1 cellular context compared by ENCODE assay signal in the genomic region with DNA sequence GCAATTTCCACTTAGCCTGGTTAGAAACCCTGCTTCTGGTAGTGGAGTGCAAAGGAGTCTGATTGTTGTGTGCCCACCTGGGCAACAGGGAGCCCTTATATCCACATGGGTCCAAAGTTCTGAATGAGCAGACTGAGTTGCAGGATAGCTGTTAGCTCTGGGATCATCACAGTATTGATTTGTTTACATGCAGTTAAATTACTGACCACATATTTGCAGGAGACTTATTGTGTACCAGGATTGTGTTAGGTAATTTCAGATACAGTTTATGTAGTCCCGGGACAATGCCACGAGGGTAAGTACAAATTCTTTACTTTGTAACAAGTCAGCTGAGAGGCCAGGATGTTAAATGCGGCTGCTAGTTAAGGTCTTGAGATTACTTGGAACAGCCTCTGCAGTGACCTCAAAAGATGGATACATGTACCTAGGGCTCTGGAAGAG.
TF ChIP-seq lines count a peak whose summit lies in the region.

No MANE protein-coding gene starts in this region.

TF ChIP-seq in HepG2, 621 proteins besides CTCF, POLR2A, EP300 and RAD21 (continued from another document):
- TF ChIP-seq, protein P1, sequence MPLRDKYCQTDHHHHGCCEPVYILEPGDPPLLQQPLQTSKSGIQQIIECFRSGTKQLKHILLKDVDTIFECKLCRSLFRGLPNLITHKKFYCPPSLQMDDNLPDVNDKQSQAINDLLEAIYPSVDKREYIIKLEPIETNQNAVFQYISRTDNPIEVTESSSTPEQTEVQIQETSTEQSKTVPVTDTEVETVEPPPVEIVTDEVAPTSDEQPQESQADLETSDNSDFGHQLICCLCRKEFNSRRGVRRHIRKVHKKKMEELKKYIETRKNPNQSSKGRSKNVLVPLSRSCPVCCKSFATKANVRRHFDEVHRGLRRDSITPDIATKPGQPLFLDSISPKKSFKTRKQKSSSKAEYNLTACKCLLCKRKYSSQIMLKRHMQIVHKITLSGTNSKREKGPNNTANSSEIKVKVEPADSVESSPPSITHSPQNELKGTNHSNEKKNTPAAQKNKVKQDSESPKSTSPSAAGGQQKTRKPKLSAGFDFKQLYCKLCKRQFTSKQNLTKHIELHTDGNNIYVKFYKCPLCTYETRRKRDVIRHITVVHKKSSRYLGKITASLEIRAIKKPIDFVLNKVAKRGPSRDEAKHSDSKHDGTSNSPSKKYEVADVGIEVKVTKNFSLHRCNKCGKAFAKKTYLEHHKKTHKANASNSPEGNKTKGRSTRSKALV (CRISPR knock-in tag; IDR thresholded peaks at IDR 0.05) = peak; percentile 45; the same call in 1 of the 2 replicates
- 0 out of 2 replicates have a peak, but pooled peaks have one; percentile 10 for TF ChIP-seq STAG1 (CRISPR knock-in tag; IDR thresholded peaks at IDR 0.05)
- TF ChIP-seq TAF15 (IDR thresholded peaks at IDR 0.05; ENCODE audit: low read depth, low read length, poor library complexity, severe bottlenecking) = no peak
- no peak for TF ChIP-seq ZNF496 (CRISPR knock-in tag; IDR thresholded peaks at IDR 0.05; ENCODE audit: insufficient replicate concordance)
- TF ChIP-seq ZBTB34 (CRISPR knock-in tag; IDR thresholded peaks at IDR 0.05) = no peak
- no peak for TF ChIP-seq ZC3H4 (CRISPR knock-in tag; IDR thresholded peaks at IDR 0.05; ENCODE audit: borderline replicate concordance)
- TF ChIP-seq ZKSCAN8 (CRISPR knock-in tag; IDR thresholded peaks at IDR 0.05; ENCODE audit: borderline replicate concordance) = peak; percentile 71; the same call in 1 of the 2 replicates
- peak; percentile 59 for TF ChIP-seq POGZ (CRISPR knock-in tag; IDR thresholded peaks at IDR 0.05)
- TF ChIP-seq ASH2L (IDR thresholded peaks at IDR 0.05; ENCODE audit: insufficient read length, low read depth, low read length) = peak; percentile 51
- no peak for TF ChIP-seq BCL3 (CRISPR knock-in tag; IDR thresholded peaks at IDR 0.05)
- peak; percentile 67; the same call in 1 of the 2 replicates for TF ChIP-seq MTF1 (CRISPR knock-in tag; IDR thresholded peaks at IDR 0.05)
- no peak for TF ChIP-seq ZFP36L1 (CRISPR knock-in tag; IDR thresholded peaks at IDR 0.05)
- no peak for TF ChIP-seq KDM5A (IDR thresholded peaks at IDR 0.05; ENCODE audit: borderline replicate concordance, low read length)
- TF ChIP-seq ZNF609 (CRISPR knock-in tag; IDR thresholded peaks at IDR 0.05; ENCODE audit: borderline replicate concordance) = peak; percentile 97
- TF ChIP-seq, protein P2, sequence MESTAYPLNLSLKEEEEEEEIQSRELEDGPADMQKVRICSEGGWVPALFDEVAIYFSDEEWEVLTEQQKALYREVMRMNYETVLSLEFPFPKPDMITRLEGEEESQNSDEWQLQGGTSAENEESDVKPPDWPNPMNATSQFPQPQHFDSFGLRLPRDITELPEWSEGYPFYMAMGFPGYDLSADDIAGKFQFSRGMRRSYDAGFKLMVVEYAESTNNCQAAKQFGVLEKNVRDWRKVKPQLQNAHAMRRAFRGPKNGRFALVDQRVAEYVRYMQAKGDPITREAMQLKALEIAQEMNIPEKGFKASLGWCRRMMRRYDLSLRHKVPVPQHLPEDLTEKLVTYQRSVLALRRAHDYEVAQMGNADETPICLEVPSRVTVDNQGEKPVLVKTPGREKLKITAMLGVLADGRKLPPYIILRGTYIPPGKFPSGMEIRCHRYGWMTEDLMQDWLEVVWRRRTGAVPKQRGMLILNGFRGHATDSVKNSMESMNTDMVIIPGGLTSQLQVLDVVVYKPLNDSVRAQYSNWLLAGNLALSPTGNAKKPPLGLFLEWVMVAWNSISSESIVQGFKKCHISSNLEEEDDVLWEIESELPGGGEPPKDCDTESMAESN (CRISPR knock-in tag; conservative IDR thresholded peaks at IDR 0.05) = peak; percentile 73
- TF ChIP-seq PAF1 (CRISPR knock-in tag; IDR thresholded peaks at IDR 0.05) = no peak
- TF ChIP-seq ZNF703 (CRISPR knock-in tag; IDR thresholded peaks at IDR 0.05; ENCODE audit: borderline replicate concordance) = peak; percentile 69
- no peak for TF ChIP-seq ZNF451 (CRISPR knock-in tag; IDR thresholded peaks at IDR 0.05)
- peak; percentile 81 for TF ChIP-seq HDAC1 (CRISPR knock-in tag; IDR thresholded peaks at IDR 0.05)
- TF ChIP-seq ZNF772 (CRISPR knock-in tag; IDR thresholded peaks at IDR 0.05) = no peak
- TF ChIP-seq ZNF780A (CRISPR knock-in tag; IDR thresholded peaks at IDR 0.05) = no peak
- no peak for TF ChIP-seq ZNF326 (CRISPR knock-in tag; IDR thresholded peaks at IDR 0.05; ENCODE audit: borderline replicate concordance)
- no peak for TF ChIP-seq GTF2F1 (IDR thresholded peaks at IDR 0.05; ENCODE audit: low read length)
- TF ChIP-seq YY1 (IDR thresholded peaks at IDR 0.05; ENCODE audit: insufficient read depth, insufficient replicate concordance, low read depth, low read length) = no peak
- TF ChIP-seq ZGPAT (CRISPR knock-in tag; IDR thresholded peaks at IDR 0.05) = peak; percentile 86
